In the genomic region with DNA sequence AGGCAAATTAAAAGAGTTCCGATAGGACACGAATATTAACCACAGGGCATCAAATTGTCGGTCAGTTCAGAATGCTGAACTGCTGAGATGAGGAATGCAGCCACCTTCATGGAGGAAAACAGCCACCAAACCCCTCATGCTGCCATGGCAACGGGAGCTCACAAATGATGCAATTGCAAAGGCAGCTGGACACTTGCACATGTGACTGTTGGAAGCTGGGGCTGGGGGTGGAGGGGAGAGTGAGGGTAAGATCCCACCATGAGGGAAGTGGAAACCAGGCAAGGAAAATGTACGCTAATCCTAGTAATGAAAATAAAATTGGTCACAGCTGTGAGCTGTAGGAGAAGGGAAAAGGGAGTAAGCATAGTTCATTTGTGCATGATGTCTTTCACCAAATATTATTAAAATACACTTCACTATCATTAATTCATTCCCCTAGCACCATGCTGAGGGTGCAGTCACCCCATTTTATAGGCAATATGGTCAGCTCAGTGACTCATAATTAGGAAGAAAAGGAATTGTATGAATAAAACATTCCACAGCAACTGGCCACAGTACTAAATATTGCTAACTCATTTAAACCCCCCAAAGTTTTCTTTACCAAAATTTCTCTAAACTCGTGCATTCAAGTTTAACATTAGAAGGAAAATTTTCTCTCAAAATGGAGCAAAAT, we compare ENCODE assay signal across 11 cellular contexts. TPM values are rescaled to one million over a fixed set of nuclear protein-coding genes. Genes with fewer than 3 reads are reported as not detected.
DNase-seq lines count a peak whose midpoint lies in the region; TF ChIP-seq lines count a peak whose summit lies in the region.
"Had no signal": no experiment of that assay in that cellular context is flagged by ENCODE, and none has a peak within 500 bp of the region (broad histone marks: within the 10 kb centered on the region; RNA-seq: fewer than 3 reads in every experiment).

No MANE protein-coding gene starts in this region.

- H3K4me3 ChIP-seq in H7 (ENCODE audit: insufficient read depth, low read depth, low read length) (no peak overlapping the region), NT2/D1 (ENCODE audit: insufficient read length, low read depth) (no peak overlapping the region)
- H3K4me3 ChIP-seq: gastrocnemius medialis had no signal

- H3K9me3 Mint-ChIP-seq in endothelial cell (ENCODE audit: unreplicated experiment) = no peaks in the 10 kb centered on the region

- H3K4me1 Mint-ChIP-seq in endothelial cell (ENCODE audit: unreplicated experiment) = no peaks in the 10 kb centered on the region

- DNase-seq in H7 (peak; percentile 50), NT2/D1 (ENCODE audit: low read depth, low spot score) (peak; percentile 85), endothelial cell (ENCODE audit: low spot score) (peak; percentile 62), non-pigmented ciliary epithelial cell (ENCODE audit: low read depth) (peak; percentile 31), cerebellar cortex (ENCODE audit: low spot score) (no peak), ureter (ENCODE audit: low spot score) (no peak)
- DNase-seq in activated CD8-positive, alpha-beta memory T cell treated with anti-CD3 and anti-CD28 coated beads, Interleukin-2, amount 50 U/mL, for 4 hours = no peak
- DNase-seq: gastrocnemius medialis, NCI-H2081 treated with DMSO at 0.1 percent for 48 hours had no signal

- H3K36me3 Mint-ChIP-seq in endothelial cell (ENCODE audit: low read depth, unreplicated experiment) = no peaks in the 10 kb centered on the region

- peak overlapping the region; percentile 66 for H3K27ac Mint-ChIP-seq in endothelial cell (ENCODE audit: unreplicated experiment)

- no peak overlapping the region for H3K9ac ChIP-seq in NT2/D1 (ENCODE audit: insufficient read length, low read depth)

- H3K36me3 ChIP-seq in H7 (replicated peaks; ENCODE audit: control insufficient read depth, insufficient read depth, low read length) (no peaks in the 10 kb centered on the region), NT2/D1 (ENCODE audit: insufficient read depth, insufficient read length, low read length) (no peaks in the 10 kb centered on the region)
- H3K36me3 ChIP-seq: gastrocnemius medialis had no signal

- H3K27me3 ChIP-seq in H7 (ENCODE audit: control insufficient read depth, insufficient read depth, low read length) (no peaks in the 10 kb centered on the region), NT2/D1 (ENCODE audit: insufficient read depth, insufficient read length) (no peaks in the 10 kb centered on the region)
- H3K27me3 ChIP-seq: gastrocnemius medialis had no signal

- H3K4me1 ChIP-seq in NT2/D1 (ENCODE audit: insufficient read depth, insufficient read length) = peaks cover 4% of the 10 kb centered on the region
- H3K4me1 ChIP-seq: gastrocnemius medialis had no signal

- H3K9me3 ChIP-seq in NT2/D1 (ENCODE audit: insufficient read depth, low read length) = no peaks in the 10 kb centered on the region
- H3K9me3 ChIP-seq: gastrocnemius medialis had no signal

- no peak for TF ChIP-seq CTCF in endothelial cell (IDR thresholded peaks at IDR 0.05; ENCODE audit: unreplicated experiment)

- H3K27me3 Mint-ChIP-seq in endothelial cell (ENCODE audit: unreplicated experiment) = no peaks in the 10 kb centered on the region

- H3K4me3 Mint-ChIP-seq in endothelial cell (ENCODE audit: unreplicated experiment) = no peak overlapping the region

RNA-seq across cellular contexts. Expression of gene BECN2, which starts 15.3 kb away (rescaled TPM):
- not detected in 2 replicates for total RNA-seq in H7 (2014; rRNA removed; shearing (Covaris generic))
- total RNA-seq in endothelial cell (ENCODE audit: unreplicated experiment) (not detected), ureter (not detected)
- total RNA-seq: mononuclear cell, subcutaneous adipose tissue had no signal

RNA-seq across cellular contexts. Expression of gene MAP1LC3C, which starts 26.1 kb away (rescaled TPM):
- total RNA-seq in H7 (2014; rRNA removed; shearing (Covaris generic)) = 0.76 and 1.3 TPM in 2 replicates
- 1.7 TPM for total RNA-seq in endothelial cell (ENCODE audit: unreplicated experiment)
- total RNA-seq in ureter = not detected
- total RNA-seq: mononuclear cell had no signal

Comparison
In these comparisons a context has a peak if more than half of its experiments do, and no peak if none do; other contexts are left out.
1. DNase-seq: peak in H7 (single experiment), NT2/D1 (single experiment), endothelial cell (single experiment) and non-pigmented ciliary epithelial cell (single experiment); none in activated CD8-positive, alpha-beta memory T cell treated with anti-CD3 and anti-CD28 coated beads, Interleukin-2, amount 50 U/mL, for 4 hours (single experiment), cerebellar cortex (single experiment) and ureter (single experiment).